12 cellular contexts compared by ENCODE assay signal in the genomic region with DNA sequence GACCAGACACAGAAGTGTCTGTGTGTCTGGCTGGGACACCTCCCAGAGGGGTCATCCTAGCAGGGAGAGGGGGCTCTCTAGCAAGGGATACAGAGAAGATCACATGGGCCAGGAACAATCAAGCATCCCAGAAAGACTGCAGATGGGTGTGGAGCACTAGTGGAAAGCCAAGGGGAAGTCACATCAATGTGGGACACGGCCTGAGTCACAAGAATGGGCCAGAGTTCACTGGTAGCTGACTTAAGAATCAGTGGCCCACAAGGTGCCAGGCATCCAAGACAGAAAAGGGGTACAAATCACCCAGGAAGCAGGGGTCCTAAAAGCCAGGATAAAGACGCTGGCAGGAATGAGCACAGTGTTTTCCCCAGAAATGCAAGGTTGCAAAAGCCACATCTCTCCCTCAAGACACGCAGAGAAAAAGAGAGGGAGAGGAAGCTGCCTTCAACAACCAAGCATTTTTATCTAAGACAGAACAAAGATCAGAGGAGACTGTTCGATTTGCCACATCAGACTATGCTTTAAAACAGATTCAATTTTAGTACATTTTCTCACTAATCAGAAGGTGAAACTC.
DNase-seq lines count a peak whose midpoint lies in the region; ATAC-seq and TF ChIP-seq lines count a peak whose summit lies in the region.
"Had no signal": no experiment of that assay in that cellular context is flagged by ENCODE, and none has a peak within 500 bp of the region (broad histone marks: within the 10 kb centered on the region; RNA-seq: fewer than 3 reads in every experiment).

No MANE protein-coding gene starts in this region.

- peak overlapping the region; percentile 61 for H3K18ac ChIP-seq in IMR-90 (ENCODE audit: low read depth, low read length)

- H3K4me3 Mint-ChIP-seq in stimulated activated naive CD8-positive, alpha-beta T cell treated with anti-CD3 and anti-CD28 coated beads, Interleukin-15, amount 100 ng/mL, for 72 hours, result no peak overlapping the region
- H3K4me3 Mint-ChIP-seq: activated CD4-positive, alpha-beta T cell treated with anti-CD3 and anti-CD28 coated beads for 36 hours; CD4-positive, alpha-beta T cell had no signal

- H3K27ac Mint-ChIP-seq in stimulated activated naive CD8-positive, alpha-beta T cell treated with anti-CD3 and anti-CD28 coated beads, Interleukin-15, amount 100 ng/mL, for 72 hours, result no peak overlapping the region
- H3K27ac Mint-ChIP-seq: activated CD4-positive, alpha-beta T cell treated with anti-CD3 and anti-CD28 coated beads for 36 hours; CD4-positive, alpha-beta T cell had no signal

- no peaks in the 10 kb centered on the region for H3K36me3 ChIP-seq in IMR-90 (ENCODE audit: control insufficient read depth, insufficient read depth, low read length)
- no peaks in the 10 kb centered on the region for H3K36me3 ChIP-seq in mammary epithelial cell (ENCODE audit: insufficient read depth, low read length)
- H3K36me3 ChIP-seq in right lobe of liver, result no peaks in the 10 kb centered on the region

- H3K9me3 ChIP-seq in IMR-90 (ENCODE audit: control insufficient read depth, insufficient read depth, low read length), result no peaks in the 10 kb centered on the region
- H3K9me3 ChIP-seq in mammary epithelial cell (replicated peaks; ENCODE audit: insufficient read depth, low read length), result no peaks in the 10 kb centered on the region
- H3K9me3 ChIP-seq in right lobe of liver, result no peaks in the 10 kb centered on the region

- peak overlapping the region; percentile 86 for H2BK120ac ChIP-seq in IMR-90 (ENCODE audit: low read depth, low read length)

- H3K56ac ChIP-seq in IMR-90 (ENCODE audit: extremely low read depth, insufficient read depth, low read length), result peak overlapping the region; percentile 50; the same call in 1 of the 2 replicates

- peak overlapping the region; percentile 54 for H3K14ac ChIP-seq in IMR-90 (replicated peaks; ENCODE audit: low read depth, low read length)

- peak overlapping the region; percentile 94 for H3K4ac ChIP-seq in IMR-90 (ENCODE audit: low read depth, low read length)

- peaks cover 59% of the 10 kb centered on the region for H3K79me2 ChIP-seq in mammary epithelial cell (ENCODE audit: insufficient read depth, low read length)

- peak overlapping the region; percentile 72; the same call in 2 of the 3 replicates for H2BK15ac ChIP-seq in IMR-90 (ENCODE audit: low read depth, low read length)

- H3K9ac ChIP-seq in IMR-90 (ENCODE audit: low read depth, low read length) (peak overlapping the region; percentile 8), mammary epithelial cell (ENCODE audit: insufficient read depth, low read length) (no peak overlapping the region)

- H3K4me1 Mint-ChIP-seq in stimulated activated naive CD8-positive, alpha-beta T cell treated with anti-CD3 and anti-CD28 coated beads, Interleukin-15, amount 100 ng/mL, for 72 hours, result no peaks in the 10 kb centered on the region

- intact Hi-C loops in IMR-90 (cut with micrococcal nuclease) (loop anchor here (2.0 to 5.0 kb wide), 4 partner anchors 48 to 399 kb away; partner anchors contain the start of gene DST), mammary epithelial cell (cut with micrococcal nuclease) (no loop called here), right lobe of liver (cut with DNase I) (no loop called here)

- H4K5ac ChIP-seq in IMR-90 (ENCODE audit: low read depth, low read length), result peak overlapping the region; percentile 13

- peak overlapping the region; percentile 32 to 69 for H4K8ac ChIP-seq in IMR-90 (ENCODE audit: low read depth in 2 of 2, low read length in 2 of 2)

- peak overlapping the region; percentile 96 for H2AK5ac ChIP-seq in IMR-90 (ENCODE audit: low read depth, low read length)

- H2AK9ac ChIP-seq in IMR-90 (replicated peaks; ENCODE audit: low read depth, low read length, poor library complexity), result peak overlapping the region; percentile 79

- H2AFZ ChIP-seq in IMR-90 (replicated peaks; ENCODE audit: low read length, poor library complexity) (no peak overlapping the region), mammary epithelial cell (ENCODE audit: low read depth, low read length) (no peak overlapping the region)

- peak overlapping the region; percentile 89 for H4K91ac ChIP-seq in IMR-90 (ENCODE audit: insufficient read depth, low read depth, low read length)

- peaks cover 12 to 72% of the 10 kb centered on the region in 2 experiments for H3K79me1 ChIP-seq in IMR-90 (ENCODE audit: low read depth in 1 of 2, low read length in 2 of 2)

- H3K27ac ChIP-seq in IMR-90 (ENCODE audit: insufficient read depth, low read length) (peak overlapping the region; percentile 44), mammary epithelial cell (ENCODE audit: insufficient read depth, low read depth, low read length) (no peak overlapping the region), right lobe of liver (no peak overlapping the region)

- peak; percentile 4; the same call in 1 of the 2 replicates for ATAC-seq in IMR-90 (ENCODE audit: low read depth)
- ATAC-seq in right lobe of liver, result peak in 3 of 4 donors; percentile 10 to 25 (median 20)
- ATAC-seq in stimulated activated naive CD8-positive, alpha-beta T cell treated with anti-CD3 and anti-CD28 coated beads, Interleukin-15, amount 100 ng/mL, for 72 hours, result peak; percentile 37
- no peak for ATAC-seq in HG03280 (IDR thresholded peaks at IDR 0.05; ENCODE audit: unreplicated experiment)
- ATAC-seq: activated CD4-positive, alpha-beta T cell treated with anti-CD3 and anti-CD28 coated beads for 36 hours had no signal

- TF ChIP-seq RAD21 in IMR-90 (IDR thresholded peaks at IDR 0.05; ENCODE audit: low read length), result no peak

- CTCF ChIA-PET in IMR-90 (lab: Yijun Ruan, JAX) (interaction anchor here (1.2 to 2.2 kb wide), 3 partner anchors 12 to 41 kb away, joined by 3 to 9 read pairs (median 3); no protein-coding TSS in a partner anchor), mammary epithelial cell (lab: Charles Lee; ENCODE audit: low non-redundant PET) (interaction anchor here (0.6 kb wide), 1 partner anchor 57 kb away, joined by 5 read pairs; no protein-coding TSS in a partner anchor)

- TF ChIP-seq CTCF in IMR-90 (conservative IDR thresholded peaks at IDR 0.05; ENCODE audit: low read depth, low read length), result no peak
- no peak for TF ChIP-seq CTCF in mammary epithelial cell (conservative IDR thresholded peaks at IDR 0.05 in 1 of 2, IDR thresholded peaks at IDR 0.05 in 1 of 2; ENCODE audit: extremely low read depth in 1 of 2, insufficient read depth in 1 of 2, low read depth in 1 of 2, low read length in 2 of 2)
- TF ChIP-seq CTCF in right lobe of liver (IDR thresholded peaks at IDR 0.05), result no peak

- peaks cover 23% of the 10 kb centered on the region for H3K9me1 ChIP-seq in IMR-90 (ENCODE audit: insufficient read depth, low read length)

- WGBS in IMR-90 (ENCODE audit: extremely low coverage in 2 of 2, insufficient read length in 1 of 2), 2 experiments, result 67% methylated on average over 1 of the region's 4 CpGs; no CpG with 5 or more reads in 1 of the 2 experiments
- WGBS in mammary epithelial cell (ENCODE audit: low coverage, missing lambda C conversion rate), result 77% methylated on average over 4 of the region's 4 CpGs
- WGBS in right lobe of liver (ENCODE audit: insufficient coverage, low coverage, low lambda C conversion rate, missing lambda C conversion rate), result 42% methylated on average over 3 of the region's 4 CpGs

- peak overlapping the region; percentile 73; the same call in 1 of the 2 replicates for H3K23ac ChIP-seq in IMR-90 (ENCODE audit: low read depth, low read length)

- no peak overlapping the region for H3K4me3 ChIP-seq in IMR-90 (ENCODE audit: insufficient read depth, low read depth, low read length)
- no peak overlapping the region for H3K4me3 ChIP-seq in mammary epithelial cell (replicated peaks in 1 of 3; ENCODE audit: insufficient read depth in 1 of 3, low read depth in 2 of 3, low read length in 3 of 3)
- H3K4me3 ChIP-seq in right lobe of liver, result no peak overlapping the region

- BruUV-seq in IMR-90 (replicated peaks; lab: Mats Ljungman, UMichigan) (no TSS peak), mammary epithelial cell (replicated peaks; lab: Mats Ljungman, UMichigan) (no TSS peak)

- peaks cover 27% of the 10 kb centered on the region for H3K4me1 ChIP-seq in IMR-90 (ENCODE audit: control insufficient read depth, insufficient read depth, low read length)
- H3K4me1 ChIP-seq in mammary epithelial cell (ENCODE audit: insufficient read depth, low read length), result peaks cover 54% of the 10 kb centered on the region
- peaks cover 0 to 9% (median 4%) of the 10 kb centered on the region in 4 donors for H3K4me1 ChIP-seq in right lobe of liver

- no peak for TF ChIP-seq POLR2A in IMR-90 (IDR thresholded peaks at IDR 0.05; ENCODE audit: low read depth, low read length)
- TF ChIP-seq POLR2A in right lobe of liver (IDR thresholded peaks at IDR 0.05), result no peak

- POLR2A ChIA-PET in IMR-90 (lab: Charles Lee; ENCODE audit: unreplicated experiment), result no interaction called here

- H4K20me1 ChIP-seq in IMR-90 (ENCODE audit: insufficient read depth, low read length) (peaks cover 34% of the 10 kb centered on the region), mammary epithelial cell (ENCODE audit: insufficient read depth, low read length) (no peaks in the 10 kb centered on the region)

- H2BK5ac ChIP-seq in IMR-90 (ENCODE audit: low read depth, low read length, poor library complexity, severe bottlenecking), result peak overlapping the region; percentile 90

- H3K9me3 Mint-ChIP-seq in stimulated activated naive CD8-positive, alpha-beta T cell treated with anti-CD3 and anti-CD28 coated beads, Interleukin-15, amount 100 ng/mL, for 72 hours, result no peaks in the 10 kb centered on the region
- H3K9me3 Mint-ChIP-seq: CD4-positive, alpha-beta T cell had no signal

- H3K27me3 Mint-ChIP-seq in stimulated activated naive CD8-positive, alpha-beta T cell treated with anti-CD3 and anti-CD28 coated beads, Interleukin-15, amount 100 ng/mL, for 72 hours, result peaks cover 10% of the 10 kb centered on the region
- H3K27me3 Mint-ChIP-seq: activated CD4-positive, alpha-beta T cell treated with anti-CD3 and anti-CD28 coated beads for 36 hours; CD4-positive, alpha-beta T cell had no signal

- H3K27me3 ChIP-seq in IMR-90 (ENCODE audit: control insufficient read depth, insufficient read depth, low read length) (no peaks in the 10 kb centered on the region), mammary epithelial cell (ENCODE audit: insufficient read depth, low read length) (no peaks in the 10 kb centered on the region), right lobe of liver (no peaks in the 10 kb centered on the region)

- DNase-seq in IMR-90 (no peak), mammary epithelial cell (no peak), right lobe of liver (no peak), HCEC 1CT (no peak), activated gamma-delta T cell (lab: John Stamatoyannopoulos, UW) (no peak)
- no peak for DNase-seq in stimulated activated naive CD8-positive, alpha-beta T cell treated with anti-CD3 and anti-CD28 coated beads, Interleukin-15, amount 100 ng/mL, for 72 hours
- no peak for DNase-seq in activated naive CD4-positive, alpha-beta T cell (lab: John Stamatoyannopoulos, UW)
- DNase-seq: activated CD4-positive, alpha-beta T cell treated with anti-CD3 and anti-CD28 coated beads for 36 hours; activated effector memory CD4-positive, alpha-beta T cell treated with Interleukin-2 at 50 U/mL for 16 hours; CD4-positive, alpha-beta T cell; cerebellar nuclear complex had no signal

- H2BK20ac ChIP-seq in IMR-90 (ENCODE audit: low read depth, low read length), result peak overlapping the region; percentile 82

- in situ Hi-C loops in IMR-90 (cut with MboI; ENCODE audit: low sequenced_read_pairs) (no loop called here), mammary epithelial cell (cut with MboI; ENCODE audit: low sequenced_read_pairs in 2 of 2) (loop anchor here in 1 of 2 donors (10.0 kb wide), 1 partner anchor 52 kb away; no protein-coding TSS in a partner anchor)

- H3K4me2 ChIP-seq in IMR-90 (ENCODE audit: low read depth, low read length) (peak overlapping the region; percentile 24), mammary epithelial cell (ENCODE audit: insufficient read depth, low read depth, low read length) (peak overlapping the region; percentile 3)

- dilution Hi-C loops in IMR-90 (cut with HindIII; ENCODE audit: low sequenced_read_pairs, unreplicated experiment), result no loop called here
- dilution Hi-C loops in mammary epithelial cell (cut with HindIII; ENCODE audit: low sequenced_read_pairs), result no loop called here
